11 cellular contexts compared by ENCODE assay signal in the genomic region with DNA sequence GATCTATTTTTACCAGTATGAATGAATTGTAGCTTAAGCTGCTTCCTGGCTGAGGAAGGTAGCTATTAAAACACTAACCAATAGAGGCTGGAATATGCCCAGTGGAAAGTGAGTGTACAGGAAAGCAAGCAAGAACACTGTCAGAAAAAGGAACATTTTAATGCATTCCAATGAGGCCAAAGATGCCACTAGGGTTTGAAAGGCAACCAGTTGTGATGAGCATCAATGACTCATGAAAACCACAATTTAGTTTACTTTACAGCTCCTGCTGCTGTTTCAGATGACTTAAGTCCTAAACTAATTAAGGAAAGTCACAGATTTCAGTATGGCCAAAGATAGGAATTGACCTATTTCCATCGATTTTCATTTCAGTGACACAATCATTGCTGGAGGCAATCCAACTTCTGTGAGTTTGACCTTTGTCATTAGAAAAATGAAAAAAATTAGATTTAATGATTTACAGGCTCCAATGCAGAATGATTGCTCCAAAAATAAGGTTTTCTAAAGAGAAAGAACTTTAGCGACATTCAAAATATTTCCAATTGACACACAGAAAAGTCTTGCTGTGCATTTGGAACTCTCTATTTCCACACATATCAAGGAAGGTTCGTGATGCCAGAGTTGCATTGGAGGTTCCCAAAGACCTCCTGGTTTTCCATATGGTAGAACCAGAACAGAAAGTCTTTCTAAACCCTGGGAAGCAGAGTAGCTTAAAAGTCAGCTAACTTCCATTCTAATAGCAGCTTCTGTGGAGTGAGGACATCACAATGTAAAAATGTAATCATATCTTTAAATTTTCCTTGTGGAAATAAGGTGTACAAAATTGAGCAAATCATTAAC.
DNase-seq lines count a peak whose midpoint lies in the region; FAIRE-seq and TF ChIP-seq lines count a peak whose summit lies in the region.
"Had no signal": no experiment of that assay in that cellular context is flagged by ENCODE, and none has a peak within 500 bp of the region (broad histone marks: within the 10 kb centered on the region; RNA-seq: fewer than 3 reads in every experiment).

No MANE protein-coding gene starts in this region.

- no peak overlapping the region for H3K18ac ChIP-seq in mesendoderm (ENCODE audit: low read length)

- H3K36me3 ChIP-seq in mesendoderm (ENCODE audit: control insufficient read depth, insufficient read depth, low read length) (no peaks in the 10 kb centered on the region), neural progenitor cell (no peaks in the 10 kb centered on the region)

- H4K8ac ChIP-seq in mesendoderm (ENCODE audit: low read depth, low read length), result no peak overlapping the region

- H3K4me3 Mint-ChIP-seq in activated T-cell treated with anti-CD3 and anti-CD28 coated beads, Interleukin-2, amount 50 U/mL, for 24 hours, result no peak overlapping the region
- no peak overlapping the region for H3K4me3 Mint-ChIP-seq in neural progenitor cell
- H3K4me3 Mint-ChIP-seq: neural crest cell; stimulated activated effector memory CD8-positive, alpha-beta T cell treated with anti-CD3 and anti-CD28 coated beads, Interleukin-12 subunit alpha, Interleukin-12 subunit beta, amount 100 ng/mL, for 72 hours had no signal

- FAIRE-seq in D721Med (lab: Jason Lieb, UNC), result peak; percentile 56

- H4K5ac ChIP-seq in mesendoderm (ENCODE audit: low read length), result no peak overlapping the region

- H3K4me2 ChIP-seq in mesendoderm (ENCODE audit: low read length) (no peak overlapping the region), neural progenitor cell (no peak overlapping the region)

- no peaks in the 10 kb centered on the region for H3K27me3 Mint-ChIP-seq in activated T-cell treated with anti-CD3 and anti-CD28 coated beads, Interleukin-2, amount 50 U/mL, for 24 hours
- H3K27me3 Mint-ChIP-seq in neural progenitor cell (ENCODE audit: insufficient read depth, low read depth), result peaks cover 6% of the 10 kb centered on the region

- no peaks in the 10 kb centered on the region for H4K20me1 ChIP-seq in neural progenitor cell (ENCODE audit: low read depth)

- H3K27ac ChIP-seq in mesendoderm (ENCODE audit: low read depth, low read length) (no peak overlapping the region), neural progenitor cell (no peak overlapping the region)

- H2AK5ac ChIP-seq in mesendoderm (ENCODE audit: low read length), result no peak overlapping the region

- H3K4me3 ChIP-seq in mesendoderm (ENCODE audit: low read length) (no peak overlapping the region), neural progenitor cell (no peak overlapping the region)

- H3K56ac ChIP-seq in mesendoderm (ENCODE audit: low read length), result no peak overlapping the region

- peaks cover 4% of the 10 kb centered on the region for H3K9me3 Mint-ChIP-seq in activated T-cell treated with anti-CD3 and anti-CD28 coated beads, Interleukin-2, amount 50 U/mL, for 24 hours
- peaks cover 2% of the 10 kb centered on the region for H3K9me3 Mint-ChIP-seq in neural progenitor cell
- H3K9me3 Mint-ChIP-seq: stimulated activated effector memory CD8-positive, alpha-beta T cell treated with anti-CD3 and anti-CD28 coated beads, Interleukin-12 subunit alpha, Interleukin-12 subunit beta, amount 100 ng/mL, for 72 hours had no signal

- peaks cover 5% of the 10 kb centered on the region for H3K4me1 Mint-ChIP-seq in activated T-cell treated with anti-CD3 and anti-CD28 coated beads, Interleukin-2, amount 50 U/mL, for 24 hours (ENCODE audit: low read depth)
- H3K4me1 Mint-ChIP-seq in neural progenitor cell, result peaks cover 6% of the 10 kb centered on the region
- H3K4me1 Mint-ChIP-seq: neural crest cell; stimulated activated effector memory CD8-positive, alpha-beta T cell treated with anti-CD3 and anti-CD28 coated beads, Interleukin-12 subunit alpha, Interleukin-12 subunit beta, amount 100 ng/mL, for 72 hours had no signal

- H2BK15ac ChIP-seq in mesendoderm (replicated peaks; ENCODE audit: low read depth), result no peak overlapping the region

- H2BK120ac ChIP-seq in mesendoderm (ENCODE audit: low read depth, low read length), result no peak overlapping the region

- no peak overlapping the region for H2BK5ac ChIP-seq in mesendoderm (ENCODE audit: low read length)

- no peaks in the 10 kb centered on the region for H3K27me3 ChIP-seq in mesendoderm (ENCODE audit: insufficient read depth, low read length, poor library complexity)
- H3K27me3 ChIP-seq in neural progenitor cell, result no peaks in the 10 kb centered on the region

- WGBS in mesendoderm (ENCODE audit: extremely low coverage, insufficient coverage, low lambda C conversion rate), result no CpG with 5 or more reads among the region's 3 CpGs

- no peak for TF ChIP-seq CTCF in D721Med (IDR thresholded peaks at IDR 0.05; ENCODE audit: insufficient read depth, missing control alignments)
- TF ChIP-seq CTCF in neural progenitor cell (IDR thresholded peaks at IDR 0.05), result no peak

- no peaks in the 10 kb centered on the region for H3K4me1 ChIP-seq in mesendoderm (ENCODE audit: control insufficient read depth, low read depth, low read length)
- peaks cover 4% of the 10 kb centered on the region for H3K4me1 ChIP-seq in neural progenitor cell

- no peaks in the 10 kb centered on the region for H3F3A ChIP-seq in neural progenitor cell (ENCODE audit: low read depth)

- no peak overlapping the region for H3K9ac ChIP-seq in mesendoderm (ENCODE audit: low read length)
- no peak overlapping the region for H3K9ac ChIP-seq in neural progenitor cell

- H3K23ac ChIP-seq in mesendoderm (ENCODE audit: low read length), result no peak overlapping the region

- H3K79me1 ChIP-seq in mesendoderm (ENCODE audit: low read length), result no peaks in the 10 kb centered on the region

- no peak overlapping the region for H2AFZ ChIP-seq in neural progenitor cell (replicated peaks)

- no peak for DNase-seq in D721Med (ENCODE audit: insufficient read length, low spot score)
- peak; percentile 100 for DNase-seq in M059J (ENCODE audit: low read depth)
- peak; percentile 49 for DNase-seq in brain pericyte (ENCODE audit: low read depth, low spot score)
- DNase-seq in mesendoderm, result peak; percentile 15
- DNase-seq in activated T-cell treated with anti-CD3 and anti-CD28 coated beads, Interleukin-2, amount 50 U/mL, for 24 hours, result no peak
- no peak for DNase-seq in NCI-H345 (lab: John Stamatoyannopoulos, UW)
- no peak for DNase-seq in neural progenitor cell (ENCODE audit: low spot score)
- no peak for DNase-seq in NAMALWA (ENCODE audit: low spot score)
- DNase-seq: activated CD4-positive, alpha-beta T cell treated with anti-CD3 and anti-CD28 coated beads, Interleukin-2, amount 50 U/mL, for 48 hours had no signal

- no peaks in the 10 kb centered on the region for H3K36me3 Mint-ChIP-seq in activated T-cell treated with anti-CD3 and anti-CD28 coated beads, Interleukin-2, amount 50 U/mL, for 24 hours (ENCODE audit: low read depth)
- H3K36me3 Mint-ChIP-seq in neural progenitor cell, result no peaks in the 10 kb centered on the region
- H3K36me3 Mint-ChIP-seq: stimulated activated effector memory CD8-positive, alpha-beta T cell treated with anti-CD3 and anti-CD28 coated beads, Interleukin-12 subunit alpha, Interleukin-12 subunit beta, amount 100 ng/mL, for 72 hours had no signal

- H3K79me2 ChIP-seq in mesendoderm (ENCODE audit: control insufficient read depth, insufficient read depth, low read length) (no peaks in the 10 kb centered on the region), neural progenitor cell (ENCODE audit: low read depth) (no peaks in the 10 kb centered on the region)

- no peak overlapping the region for H3K4ac ChIP-seq in mesendoderm (ENCODE audit: low read depth, low read length)

- no peak overlapping the region for H3K27ac Mint-ChIP-seq in activated T-cell treated with anti-CD3 and anti-CD28 coated beads, Interleukin-2, amount 50 U/mL, for 24 hours
- H3K27ac Mint-ChIP-seq in neural progenitor cell, result no peak overlapping the region
- H3K27ac Mint-ChIP-seq: stimulated activated effector memory CD8-positive, alpha-beta T cell treated with anti-CD3 and anti-CD28 coated beads, Interleukin-12 subunit alpha, Interleukin-12 subunit beta, amount 100 ng/mL, for 72 hours had no signal

- H3K9me3 ChIP-seq in neural progenitor cell (ENCODE audit: low read depth), result no peaks in the 10 kb centered on the region

Comparison
In these comparisons a context has a peak if more than half of its experiments do, and no peak if none do; other contexts are left out.
1. DNase-seq: peak in M059J (single experiment), brain pericyte (single experiment) and mesendoderm (single experiment); none in D721Med (single experiment), activated T-cell treated with anti-CD3 and anti-CD28 coated beads, Interleukin-2, amount 50 U/mL, for 24 hours (single experiment), NCI-H345 (single experiment), neural progenitor cell (single experiment) and NAMALWA (single experiment).